In genomic region chr22:37049224-37049623, GRCh38 we compare ENCODE assay signal across 18 cellular contexts. TPM values are rescaled to one million over a fixed set of nuclear protein-coding genes. Genes with fewer than 3 reads are reported as not detected.
DNase-seq lines count a peak whose midpoint lies in the region; ATAC-seq and TF ChIP-seq lines count a peak whose summit lies in the region.
"Had no signal": no experiment of that assay in that cellular context is flagged by ENCODE, and none has a peak within 500 bp of the region (broad histone marks: within the 10 kb centered on the region; RNA-seq: fewer than 3 reads in every experiment).

No MANE protein-coding gene starts in this region.

- peaks cover 22% of the 10 kb centered on the region for H3K36me3 Mint-ChIP-seq in dendritic cell treated with granulocyte-macrophage colony-stimulating factor and Interleukin-4, amounts not matched to agents 40 ng/mL and 50 ng/mL, for 4 days (ENCODE audit: low read depth)
- H3K36me3 Mint-ChIP-seq in activated naive CD4-positive, alpha-beta T cell treated with anti-CD3 and anti-CD28 coated beads, Interleukin-2, amount 10 ng/mL, durations not matched to agents 7 days and 5 days, result no peaks in the 10 kb centered on the region

- peak overlapping the region; percentile 77 for H3K27ac Mint-ChIP-seq in dendritic cell treated with granulocyte-macrophage colony-stimulating factor and Interleukin-4, amounts not matched to agents 40 ng/mL and 50 ng/mL, for 4 days
- H3K27ac Mint-ChIP-seq in activated naive CD4-positive, alpha-beta T cell treated with anti-CD3 and anti-CD28 coated beads, Interleukin-2, amount 10 ng/mL, durations not matched to agents 7 days and 5 days, result no peak overlapping the region
- H3K27ac Mint-ChIP-seq: B cell; CD8-positive, alpha-beta memory T cell had no signal

- no peak overlapping the region for H3K4me3 ChIP-seq in osteoblast (ENCODE audit: insufficient read depth, low read length)
- H3K4me3 ChIP-seq: BLaER1, GM23248, HAP-1 had no signal

- H3K4me1 ChIP-seq in osteoblast (ENCODE audit: insufficient read depth, low read length), result peaks cover 11% of the 10 kb centered on the region
- H3K4me1 ChIP-seq: HAP-1 had no signal

- peaks cover 12% of the 10 kb centered on the region for H3K36me3 ChIP-seq in osteoblast (ENCODE audit: insufficient read depth, low read length)
- H3K36me3 ChIP-seq: HAP-1 had no signal

- no peak overlapping the region for H2AFZ ChIP-seq in osteoblast (ENCODE audit: low read length)
- H2AFZ ChIP-seq: GM23248 had no signal

- H3K27me3 ChIP-seq in osteoblast (ENCODE audit: insufficient read depth, low read length), result no peaks in the 10 kb centered on the region
- H3K27me3 ChIP-seq: BLaER1 had no signal

- intact Hi-C loops in Right ventricle myocardium inferior (cut with DNase I) (loop anchor here (10.0 kb wide), 1 partner anchor 194 kb away; no protein-coding TSS in a partner anchor), Right ventricle myocardium superior (cut with DNase I) (loop anchor here (5.0 kb wide), 1 partner anchor 267 kb away; no protein-coding TSS in a partner anchor)
- intact Hi-C loops in dendritic cell treated with granulocyte-macrophage colony-stimulating factor and Interleukin-4, amounts not matched to agents 40 ng/mL and 50 ng/mL, for 4 days (cut with micrococcal nuclease), result loop anchor here (10.0 kb wide), 1 partner anchor 274 kb away; the partner anchor contains the start of gene IFT27

- no peaks in the 10 kb centered on the region for H3K27me3 Mint-ChIP-seq in dendritic cell treated with granulocyte-macrophage colony-stimulating factor and Interleukin-4, amounts not matched to agents 40 ng/mL and 50 ng/mL, for 4 days
- H3K27me3 Mint-ChIP-seq in activated naive CD4-positive, alpha-beta T cell treated with anti-CD3 and anti-CD28 coated beads, Interleukin-2, amount 10 ng/mL, durations not matched to agents 7 days and 5 days, result peaks cover 15% of the 10 kb centered on the region
- H3K27me3 Mint-ChIP-seq: B cell; CD4-positive, CD25-positive, alpha-beta regulatory T cell; CD8-positive, alpha-beta memory T cell had no signal

- H4K20me1 ChIP-seq in osteoblast (ENCODE audit: insufficient read depth, low read length), result no peaks in the 10 kb centered on the region

- H3K9me3 Mint-ChIP-seq in dendritic cell treated with granulocyte-macrophage colony-stimulating factor and Interleukin-4, amounts not matched to agents 40 ng/mL and 50 ng/mL, for 4 days, result no peaks in the 10 kb centered on the region
- no peaks in the 10 kb centered on the region for H3K9me3 Mint-ChIP-seq in activated naive CD4-positive, alpha-beta T cell treated with anti-CD3 and anti-CD28 coated beads, Interleukin-2, amount 10 ng/mL, durations not matched to agents 7 days and 5 days
- H3K9me3 Mint-ChIP-seq: CD8-positive, alpha-beta memory T cell had no signal

- no peak overlapping the region for H3K4me2 ChIP-seq in osteoblast (ENCODE audit: insufficient read depth, low read length)
- H3K4me2 ChIP-seq: BLaER1 had no signal

- TF ChIP-seq CTCF in osteoblast (IDR thresholded peaks at IDR 0.05; ENCODE audit: extremely low read depth, low read depth, low read length), result no peak

- CTCF ChIA-PET in activated naive CD4-positive, alpha-beta T cell treated with anti-CD3 and anti-CD28 coated beads, Interleukin-2, amount 10 ng/mL, durations not matched to agents 7 days and 5 days (lab: Charles Lee), result no interaction called here

- DNase-seq in Right ventricle myocardium inferior (ENCODE audit: missing footprints) (peak; percentile 22), Right ventricle myocardium superior (no peak), osteoblast (ENCODE audit: insufficient read length, low spot score, missing footprints) (peak; percentile 48), NCI-H226 (no peak), UCSD-AML1 (lab: John Stamatoyannopoulos, UW; ENCODE audit: unreplicated experiment) (no peak)
- DNase-seq in activated naive CD4-positive, alpha-beta T cell treated with anti-CD3 and anti-CD28 coated beads, Interleukin-2, amount 10 ng/mL, durations not matched to agents 7 days and 5 days, result no peak
- DNase-seq: Calu3; CD4-positive, CD25-positive, alpha-beta regulatory T cell; CD8-positive, alpha-beta memory T cell; DMS53; DND-41; GM23248 had no signal

- ATAC-seq in Right ventricle myocardium inferior (no peak), Right ventricle myocardium superior (ENCODE audit: poor library complexity) (no peak)

- H3K79me2 ChIP-seq in osteoblast (ENCODE audit: insufficient read depth, low read length), result peaks cover 9% of the 10 kb centered on the region

- H3K27ac ChIP-seq in osteoblast (ENCODE audit: low read depth, low read length), result no peak overlapping the region
- H3K27ac ChIP-seq: 22Rv1, BLaER1, C4-2B, GM23248 had no signal

- H3K9me3 ChIP-seq in osteoblast (ENCODE audit: low read depth, low read length), result no peaks in the 10 kb centered on the region
- H3K9me3 ChIP-seq: BLaER1, HAP-1 had no signal

- H3K4me3 Mint-ChIP-seq in dendritic cell treated with granulocyte-macrophage colony-stimulating factor and Interleukin-4, amounts not matched to agents 40 ng/mL and 50 ng/mL, for 4 days, result no peak overlapping the region
- H3K4me3 Mint-ChIP-seq in activated naive CD4-positive, alpha-beta T cell treated with anti-CD3 and anti-CD28 coated beads, Interleukin-2, amount 10 ng/mL, durations not matched to agents 7 days and 5 days, result no peak overlapping the region
- H3K4me3 Mint-ChIP-seq: B cell had no signal

- H3K4me1 Mint-ChIP-seq in dendritic cell treated with granulocyte-macrophage colony-stimulating factor and Interleukin-4, amounts not matched to agents 40 ng/mL and 50 ng/mL, for 4 days (ENCODE audit: low read depth), result peaks cover 70% of the 10 kb centered on the region
- H3K4me1 Mint-ChIP-seq in activated naive CD4-positive, alpha-beta T cell treated with anti-CD3 and anti-CD28 coated beads, Interleukin-2, amount 10 ng/mL, durations not matched to agents 7 days and 5 days, result peaks cover 22% of the 10 kb centered on the region

RNA-seq across cellular contexts. Expression of gene KCTD17, which starts 2.3 kb away (rescaled TPM):
- total RNA-seq in Right ventricle myocardium inferior (11.2 TPM), Right ventricle myocardium superior (8.9 TPM), osteoblast (22.7 and 25.0 TPM in 2 replicates)

RNA-seq across cellular contexts. Expression of gene MPST, which starts 29.7 kb away (rescaled TPM):
- 58.4 TPM for total RNA-seq in Right ventricle myocardium inferior
- total RNA-seq in Right ventricle myocardium superior, result 60.3 TPM
- total RNA-seq in osteoblast, result 82.5 and 91.6 TPM in 2 replicates

RNA-seq across cellular contexts. Expression of gene TST, which starts 30.0 kb away (rescaled TPM):
- total RNA-seq in Right ventricle myocardium inferior (54.6 TPM), Right ventricle myocardium superior (63.5 TPM), osteoblast (53.6 and 63.3 TPM in 2 replicates)
- total RNA-seq: CD4-positive, CD25-positive, alpha-beta regulatory T cell had no signal

Comparison
In these comparisons a context has a peak if more than half of its experiments do, and no peak if none do; other contexts are left out.
1. DNase-seq: peak in Right ventricle myocardium inferior (single experiment) and osteoblast (single experiment); none in Right ventricle myocardium superior (single experiment), activated naive CD4-positive, alpha-beta T cell treated with anti-CD3 and anti-CD28 coated beads, Interleukin-2, amount 10 ng/mL, durations not matched to agents 7 days and 5 days (single experiment), NCI-H226 (single experiment) and UCSD-AML1 (single experiment).